11 cellular contexts compared by ENCODE assay signal in the genomic region with DNA sequence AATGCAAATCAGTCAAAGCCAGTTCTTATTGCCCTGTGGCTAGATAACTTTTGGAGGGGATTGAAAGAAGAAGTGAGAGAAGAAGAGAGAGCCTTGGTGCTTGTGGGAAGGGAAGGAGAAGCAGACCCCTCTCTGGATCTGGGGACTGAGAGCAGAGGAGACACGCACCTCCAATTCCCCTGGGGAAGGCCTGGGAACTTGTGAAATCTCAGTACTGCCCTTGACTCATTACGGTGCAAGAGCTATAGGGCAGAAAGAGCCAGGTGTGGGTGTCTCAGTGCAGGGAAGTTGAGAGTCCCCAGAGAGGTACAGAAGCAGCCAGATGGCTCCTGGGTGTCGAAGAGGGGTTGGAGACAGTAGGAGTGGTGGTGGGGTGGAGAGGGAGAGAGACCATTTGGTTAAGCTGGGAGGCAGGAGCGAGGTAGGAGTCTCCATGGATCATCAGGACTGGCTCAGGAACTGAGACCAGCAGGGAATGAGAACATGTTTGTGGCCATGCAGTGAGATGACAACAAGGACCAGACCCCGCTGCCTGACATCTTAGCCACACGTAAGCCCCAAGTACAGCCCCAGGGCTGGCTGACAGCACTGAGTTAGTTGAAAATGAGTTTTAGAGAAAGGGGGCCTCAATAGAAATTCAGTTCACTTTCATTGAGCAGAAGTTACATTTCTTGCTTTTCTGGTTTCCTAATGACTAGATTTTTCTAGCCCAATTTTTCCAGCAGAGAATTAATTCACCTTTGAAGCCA.
A peak's percentile ranks its signal among the peaks of the same experiment; 100 is the strongest.
DNase-seq lines count a peak whose midpoint lies in the region; ATAC-seq, FAIRE-seq and TF ChIP-seq lines count a peak whose summit lies in the region.
"Had no signal": no experiment of that assay in that cellular context is flagged by ENCODE, and none has a peak within 500 bp of the region (broad histone marks: within the 10 kb centered on the region; RNA-seq: fewer than 3 reads in every experiment).

No MANE protein-coding gene starts in this region.

- peak; percentile 51; the same call in 1 of the 2 replicates for TF ChIP-seq POLR2A in GM12892 (IDR thresholded peaks at IDR 0.05; ENCODE audit: low read depth, low read length)

- DNase-seq in GM12892 (ENCODE audit: insufficient read length) (peak; percentile 64), NCI-H1436 treated with DMSO at 0.1 percent for 48 hours (lab: John Stamatoyannopoulos, UW) (peak; percentile 19), kidney tubule cell (ENCODE audit: low spot score) (no peak), SHP77 treated with DMSO at 0.1 percent for 48 hours (lab: John Stamatoyannopoulos, UW) (no peak), frontal cortex (ENCODE audit: low spot score in 2 of 2) (no peak)
- no peak for DNase-seq in activated T-cell treated with anti-CD3 and anti-CD28 coated beads, Interleukin-2, amount 50 U/mL, for 48 hours
- DNase-seq: left lung, sigmoid colon had no signal

- peak; percentile 99 for FAIRE-seq in GM12892 (lab: Jason Lieb, UNC)
- no peak for FAIRE-seq in frontal cortex (lab: Jason Lieb, UNC)

- ATAC-seq in GM19351 (IDR thresholded peaks at IDR 0.05; ENCODE audit: unreplicated experiment) (peak; percentile 85), HG02938 (IDR thresholded peaks at IDR 0.05; ENCODE audit: unreplicated experiment) (peak; percentile 91)
- ATAC-seq: esophagus mucosa, left lung had no signal

Comparison
In these comparisons a context has a peak if more than half of its experiments do, and no peak if none do; other contexts are left out.
1. DNase-seq: peak in GM12892 (single experiment) and NCI-H1436 treated with DMSO at 0.1 percent for 48 hours (single experiment); none in activated T-cell treated with anti-CD3 and anti-CD28 coated beads, Interleukin-2, amount 50 U/mL, for 48 hours (0 of 2), kidney tubule cell (single experiment), SHP77 treated with DMSO at 0.1 percent for 48 hours (single experiment) and frontal cortex (0 of 2).